ENCODE assay signal across 9 cellular contexts in genomic region chr5:138955013-138955660, GRCh38.
DNase-seq lines count a peak whose midpoint lies in the region; ATAC-seq and TF ChIP-seq lines count a peak whose summit lies in the region.
"Had no signal": no experiment of that assay in that cellular context is flagged by ENCODE, and none has a peak within 500 bp of the region (broad histone marks: within the 10 kb centered on the region; RNA-seq: fewer than 3 reads in every experiment).

No MANE protein-coding gene starts in this region.

- no peaks in the 10 kb centered on the region for H3K27me3 ChIP-seq in lower lobe of right lung (ENCODE audit: low read depth)

- no peaks in the 10 kb centered on the region for H3K9me3 Mint-ChIP-seq in type B pancreatic cell

- H3K4me3 ChIP-seq in lower lobe of right lung = no peak overlapping the region

- H3K27ac ChIP-seq in lower lobe of right lung = peak overlapping the region; percentile 68

- no peaks in the 10 kb centered on the region for H3K27me3 Mint-ChIP-seq in type B pancreatic cell

- DNase-seq in NCI-H2171 treated with DMSO at 0.1 percent for 48 hours (lab: John Stamatoyannopoulos, UW) = peak; percentile 48
- no peak for DNase-seq in NCI-H2171 (lab: John Stamatoyannopoulos, UW)
- peak in 34 of 56 donors; percentile 26 to 78 (median 46) for DNase-seq in amygdala (lab: John Stamatoyannopoulos, UW)
- DNase-seq in lower lobe of right lung = no peak
- DNase-seq in type B pancreatic cell (ENCODE audit: extremely low spot score, unreplicated experiment) = no peak
- DNase-seq in activated CD4-positive, CD25-positive, alpha-beta regulatory T cell (lab: John Stamatoyannopoulos, UW) = no peak
- DNase-seq: SIG-M5 had no signal

- intact Hi-C loops in lower lobe of right lung (cut with DNase I) = no loop called here

- H3K4me3 Mint-ChIP-seq in type B pancreatic cell = peak overlapping the region; percentile 41

- peak overlapping the region; percentile 65 for H3K27ac Mint-ChIP-seq in type B pancreatic cell

- no peaks in the 10 kb centered on the region for H3K36me3 ChIP-seq in lower lobe of right lung

- H3K4me1 ChIP-seq in lower lobe of right lung = peaks cover 58% of the 10 kb centered on the region

- no peaks in the 10 kb centered on the region for H3K9me3 ChIP-seq in lower lobe of right lung

- peaks cover 36% of the 10 kb centered on the region for H3K4me1 Mint-ChIP-seq in type B pancreatic cell (ENCODE audit: unreplicated experiment)

- ATAC-seq in lower lobe of right lung (no peak), HG02798 (IDR thresholded peaks at IDR 0.05; ENCODE audit: poor library complexity, unreplicated experiment) (no peak), GM18907 (IDR thresholded peaks at IDR 0.05; ENCODE audit: unreplicated experiment) (no peak)

- H3K36me3 Mint-ChIP-seq in type B pancreatic cell = peaks cover 3% of the 10 kb centered on the region

- no peak for TF ChIP-seq CTCF in lower lobe of right lung (IDR thresholded peaks at IDR 0.05)
- no peak for TF ChIP-seq CTCF in type B pancreatic cell (conservative IDR thresholded peaks at IDR 0.05)

Comparison
In these comparisons a context has a peak if more than half of its experiments do, and no peak if none do; other contexts are left out.
1. DNase-seq: peak in NCI-H2171 treated with DMSO at 0.1 percent for 48 hours (single experiment) and amygdala (34 of 56); none in NCI-H2171 (single experiment), lower lobe of right lung (single experiment), type B pancreatic cell (single experiment) and activated CD4-positive, CD25-positive, alpha-beta regulatory T cell (0 of 4).